In genomic region chr4:39976141-39976944, GRCh38 we compare ENCODE assay signal across 8 cellular contexts. TPM values are rescaled to one million over a fixed set of nuclear protein-coding genes. Genes with fewer than 3 reads are reported as not detected.
DNase-seq lines count a peak whose midpoint lies in the region; ATAC-seq and TF ChIP-seq lines count a peak whose summit lies in the region.

No MANE protein-coding gene starts in this region.

- H3K9me2 ChIP-seq in Karpas-422 (replicated peaks; ENCODE audit: insufficient read depth, low read length): no peaks in the 10 kb centered on the region

- H3K36me3 ChIP-seq in CD8-positive, alpha-beta memory T cell (ENCODE audit: insufficient read depth, low read length): peaks cover 12% of the 10 kb centered on the region
- peaks cover 13% of the 10 kb centered on the region for H3K36me3 ChIP-seq in Karpas-422 (ENCODE audit: insufficient read depth, low read length)
- H3K36me3 ChIP-seq in Peyer's patch: peaks cover 0 to 29% (median 0%) of the 10 kb centered on the region in 3 donors

- H3K4me1 ChIP-seq in CD8-positive, alpha-beta memory T cell (ENCODE audit: insufficient read depth, low read length): peaks cover 29% of the 10 kb centered on the region
- H3K4me1 ChIP-seq in Karpas-422 (ENCODE audit: low read length): peaks cover 34% of the 10 kb centered on the region
- H3K4me1 ChIP-seq in Peyer's patch: peaks cover 0 to 23% (median 7%) of the 10 kb centered on the region in 4 donors

- H3K36me3 Mint-ChIP-seq in CD8-positive, alpha-beta memory T cell: peaks cover 0 to 32% (median 9%) of the 10 kb centered on the region in 3 donors
- H3K36me3 Mint-ChIP-seq in activated T-helper 2 cell treated with anti-CD3 and anti-CD28 coated beads, Interferon-gamma antibody, Interleukin-2, Interleukin-4, amounts not matched to agents 10 μg/mL and 5 μg/mL and 100 μg/mL, durations not matched to agents 14 hours and 24 hours and 36 hours (ENCODE audit: low read depth): peaks cover 35% of the 10 kb centered on the region
- H3K36me3 Mint-ChIP-seq in naive B cell: no peaks in the 10 kb centered on the region

- peak overlapping the region; percentile 83 for H3K27ac ChIP-seq in CD8-positive, alpha-beta memory T cell (ENCODE audit: low read depth, low read length)
- peak overlapping the region; percentile 89 for H3K27ac ChIP-seq in Karpas-422 (ENCODE audit: low read length)
- H3K27ac ChIP-seq in Peyer's patch: peak overlapping the region; percentile 95 to 99 (median 97)

- ATAC-seq in GM21717 (IDR thresholded peaks at IDR 0.05; ENCODE audit: unreplicated experiment) (peak; percentile 37), naive B cell (ENCODE audit: low read depth in 2 of 2) (peak; percentile 18 to 20)

- intact Hi-C loops in activated T-helper 2 cell treated with anti-CD3 and anti-CD28 coated beads, Interferon-gamma antibody, Interleukin-2, Interleukin-4, amounts not matched to agents 10 μg/mL and 5 μg/mL and 100 μg/mL, durations not matched to agents 14 hours and 24 hours and 36 hours (cut with micrococcal nuclease): loop anchor here (1.0 to 5.0 kb wide), 7 partner anchors 44 to 518 kb away; partner anchors contain the start of genes LIAS, RPL9 and SMIM14

- no peaks in the 10 kb centered on the region for H3K27me3 ChIP-seq in CD8-positive, alpha-beta memory T cell (ENCODE audit: insufficient read depth, low read length, poor library complexity, severe bottlenecking)
- H3K27me3 ChIP-seq in Karpas-422 (ENCODE audit: low read length): no peaks in the 10 kb centered on the region
- no peaks in the 10 kb centered on the region for H3K27me3 ChIP-seq in Peyer's patch

- no peaks in the 10 kb centered on the region for H3K9me3 ChIP-seq in CD8-positive, alpha-beta memory T cell (ENCODE audit: low read length)
- no peaks in the 10 kb centered on the region for H3K9me3 ChIP-seq in Karpas-422 (ENCODE audit: low read length)
- no peaks in the 10 kb centered on the region for H3K9me3 ChIP-seq in Peyer's patch

- H3K4me2 ChIP-seq in Karpas-422 (ENCODE audit: low read depth, low read length, poor library complexity, severe bottlenecking): peak overlapping the region; percentile 84

- peaks cover 58% of the 10 kb centered on the region for H3K79me2 ChIP-seq in Karpas-422 (ENCODE audit: low read length)

- H3K4me3 Mint-ChIP-seq in CD8-positive, alpha-beta memory T cell: peak overlapping the region; percentile 70 to 92 (median 83)
- peak overlapping the region; percentile 93 for H3K4me3 Mint-ChIP-seq in activated T-helper 2 cell treated with anti-CD3 and anti-CD28 coated beads, Interferon-gamma antibody, Interleukin-2, Interleukin-4, amounts not matched to agents 10 μg/mL and 5 μg/mL and 100 μg/mL, durations not matched to agents 14 hours and 24 hours and 36 hours (ENCODE audit: low read depth)
- peak overlapping the region; percentile 77 to 94 (median 88) for H3K4me3 Mint-ChIP-seq in naive B cell

- H3K4me1 Mint-ChIP-seq in CD8-positive, alpha-beta memory T cell: peaks cover 29 to 42% (median 41%) of the 10 kb centered on the region in 3 donors
- H3K4me1 Mint-ChIP-seq in activated T-helper 2 cell treated with anti-CD3 and anti-CD28 coated beads, Interferon-gamma antibody, Interleukin-2, Interleukin-4, amounts not matched to agents 10 μg/mL and 5 μg/mL and 100 μg/mL, durations not matched to agents 14 hours and 24 hours and 36 hours (ENCODE audit: low read depth): peaks cover 23% of the 10 kb centered on the region
- peaks cover 16 to 30% (median 27%) of the 10 kb centered on the region in 3 donors for H3K4me1 Mint-ChIP-seq in naive B cell

- H3K27ac Mint-ChIP-seq in CD8-positive, alpha-beta memory T cell: peak overlapping the region; percentile 66 to 93 (median 90)
- peak overlapping the region; percentile 88 for H3K27ac Mint-ChIP-seq in activated T-helper 2 cell treated with anti-CD3 and anti-CD28 coated beads, Interferon-gamma antibody, Interleukin-2, Interleukin-4, amounts not matched to agents 10 μg/mL and 5 μg/mL and 100 μg/mL, durations not matched to agents 14 hours and 24 hours and 36 hours
- H3K27ac Mint-ChIP-seq in naive B cell: peak overlapping the region; percentile 76 to 95 (median 88)

- H3K9me3 Mint-ChIP-seq in CD8-positive, alpha-beta memory T cell: no peaks in the 10 kb centered on the region
- no peaks in the 10 kb centered on the region for H3K9me3 Mint-ChIP-seq in activated T-helper 2 cell treated with anti-CD3 and anti-CD28 coated beads, Interferon-gamma antibody, Interleukin-2, Interleukin-4, amounts not matched to agents 10 μg/mL and 5 μg/mL and 100 μg/mL, durations not matched to agents 14 hours and 24 hours and 36 hours
- no peaks in the 10 kb centered on the region for H3K9me3 Mint-ChIP-seq in naive B cell

- POLR2A ChIA-PET in CD8-positive, alpha-beta memory T cell (lab: Charles Lee): interaction anchor here (0.6 kb wide), 1 partner anchor 82 kb away, joined by 4 read pairs; no protein-coding TSS in a partner anchor

- peaks cover 13% of the 10 kb centered on the region for H4K20me1 ChIP-seq in Karpas-422 (ENCODE audit: insufficient read depth, low read depth, low read length)

- H3K4me3 ChIP-seq in CD8-positive, alpha-beta memory T cell (ENCODE audit: low read length): peak overlapping the region; percentile 78
- H3K4me3 ChIP-seq in Karpas-422 (ENCODE audit: low read length) (peak overlapping the region; percentile 97), Peyer's patch (peak overlapping the region; percentile 86 to 96 (median 92)), fibroblast of mammary gland (ENCODE audit: control insufficient read depth, low read depth, low read length) (peak overlapping the region; percentile 79)

- TF ChIP-seq POLR2A in Peyer's patch (IDR thresholded peaks at IDR 0.05): no peak

- peak; percentile 66 to 86 (median 76) for TF ChIP-seq CTCF in Peyer's patch (IDR thresholded peaks at IDR 0.05)
- TF ChIP-seq CTCF in fibroblast of mammary gland (conservative IDR thresholded peaks at IDR 0.05; ENCODE audit: control insufficient read depth, insufficient read depth, low read depth, low read length): peak; percentile 93

- peak overlapping the region; percentile 11; the same call in 1 of the 2 replicates for H2AFZ ChIP-seq in Karpas-422 (ENCODE audit: low read length)

- no peaks in the 10 kb centered on the region for H3K27me3 Mint-ChIP-seq in CD8-positive, alpha-beta memory T cell
- no peaks in the 10 kb centered on the region for H3K27me3 Mint-ChIP-seq in activated T-helper 2 cell treated with anti-CD3 and anti-CD28 coated beads, Interferon-gamma antibody, Interleukin-2, Interleukin-4, amounts not matched to agents 10 μg/mL and 5 μg/mL and 100 μg/mL, durations not matched to agents 14 hours and 24 hours and 36 hours (ENCODE audit: low read depth)
- no peaks in the 10 kb centered on the region for H3K27me3 Mint-ChIP-seq in naive B cell

- peak overlapping the region; percentile 95 for H3K9ac ChIP-seq in Karpas-422 (ENCODE audit: low read length)

- DNase-seq in CD8-positive, alpha-beta memory T cell: peak; percentile 50 to 78 (median 63)
- peak; percentile 86 for DNase-seq in Karpas-422
- DNase-seq in Peyer's patch: peak; percentile 73 to 90 (median 75)
- peak; percentile 59 for DNase-seq in activated T-helper 2 cell treated with anti-CD3 and anti-CD28 coated beads, Interferon-gamma antibody, Interleukin-2, Interleukin-4, amounts not matched to agents 10 μg/mL and 5 μg/mL and 100 μg/mL, durations not matched to agents 14 hours and 24 hours and 36 hours (ENCODE audit: low spot score)
- peak; percentile 84 for DNase-seq in fibroblast of mammary gland (ENCODE audit: low read depth)
- peak; percentile 68 for DNase-seq in naive B cell
- peak; percentile 16 to 54 for DNase-seq in stimulated activated CD8-positive, alpha-beta memory T cell treated with anti-CD3 and anti-CD28 coated beads, Interleukin-7, amount 100 ng/mL, for 48 hours (ENCODE audit: extremely low read depth in 1 of 2, low read depth in 1 of 2)

- CTCF ChIA-PET in CD8-positive, alpha-beta memory T cell (lab: Charles Lee): interaction anchor here (1.0 to 6.4 kb wide), 6 partner anchors 40 to 516 kb away, joined by 4 to 43 read pairs (median 4); partner anchors contain the start of genes UBE2K and UGDH

RNA-seq across cellular contexts. Expression of gene PDS5A, which starts 1.4 kb away (rescaled TPM):
- total RNA-seq in CD8-positive, alpha-beta memory T cell: 100 to 1,000 TPM; 111 TPM
- 49.2 TPM for polyA plus RNA-seq in CD8-positive, alpha-beta memory T cell
- 66.2 and 96.6 TPM in 2 replicates for total RNA-seq in Karpas-422 (2014; rRNA removed; shearing (Covaris generic); ENCODE audit: low replicate concordance)
- total RNA-seq in Peyer's patch: 100 to 1,000 TPM in 1 of 4 donors, 10 to 100 TPM in 3; 68.3 to 110 (median 76.8) TPM
- 117 and 120 TPM in 2 replicates for total RNA-seq in activated T-helper 2 cell treated with anti-CD3 and anti-CD28 coated beads, Interferon-gamma antibody, Interleukin-2, Interleukin-4, amounts not matched to agents 10 μg/mL and 5 μg/mL and 100 μg/mL, durations not matched to agents 14 hours and 24 hours and 36 hours
- polyA plus RNA-seq in naive B cell (ENCODE audit: low read depth in 6 of 6): 10 to 100 TPM; 34.6 to 58.1 (median 41.0) TPM

Comparison
In these comparisons a context has a peak if more than half of its experiments do, and no peak if none do; other contexts are left out.
1. Peak in every context shown above with its lines: DNase-seq, ATAC-seq, H3K4me3 ChIP-seq and H3K27ac ChIP-seq.
2. DNase-seq: peak in every context shown above with its lines; median percentile 86 in Karpas-422; 84 in fibroblast of mammary gland; 75 in Peyer's patch; 68 in naive B cell; 63 in CD8-positive, alpha-beta memory T cell; 59 in activated T-helper 2 cell treated with anti-CD3 and anti-CD28 coated beads, Interferon-gamma antibody, Interleukin-2, Interleukin-4, amounts not matched to agents 10 μg/mL and 5 μg/mL and 100 μg/mL, durations not matched to agents 14 hours and 24 hours and 36 hours; 35 in stimulated activated CD8-positive, alpha-beta memory T cell treated with anti-CD3 and anti-CD28 coated beads, Interleukin-7, amount 100 ng/mL, for 48 hours.